8 cellular contexts compared by ENCODE assay signal in genomic region chr1:53326598-53327182, GRCh38. TPM values are rescaled to one million over a fixed set of nuclear protein-coding genes. Genes with fewer than 3 reads are reported as not detected.
A peak's percentile ranks its signal among the peaks of the same experiment; 100 is the strongest.
DNase-seq lines count a peak whose midpoint lies in the region; ATAC-seq and TF ChIP-seq lines count a peak whose summit lies in the region.

No MANE protein-coding gene starts in this region.

- WGBS in esophagus squamous epithelium, 2 donors, result 0% methylated on average over 15 of the region's 53 CpGs; no CpG with 5 or more reads in 1 of the 2 donors

- H3K4me1 ChIP-seq in esophagus squamous epithelium, result peaks cover 14 to 37% (median 18%) of the 10 kb centered on the region in 3 donors

- H3K9me3 ChIP-seq in esophagus squamous epithelium, result no peaks in the 10 kb centered on the region

- TF ChIP-seq CTCF in esophagus squamous epithelium (IDR thresholded peaks at IDR 0.05) (peak in 1 of 6 experiments; percentile 5), omental fat pad (IDR thresholded peaks at IDR 0.05) (no peak)

- intact Hi-C loops in esophagus squamous epithelium (cut with DNase I), result no loop called here

- H3K4me3 ChIP-seq in Jurkat, Clone E6-1 (ENCODE audit: low read length), result peak overlapping the region; percentile 88
- peak overlapping the region; percentile 81 to 91 (median 83) for H3K4me3 ChIP-seq in esophagus squamous epithelium

- DNase-seq in NOMO-1 (lab: John Stamatoyannopoulos, UW; ENCODE audit: unreplicated experiment in 2 of 2), result peak; percentile 28 to 78
- no peak for DNase-seq in NOMO-1 treated with dmso at 0.1 percent for 144 hours (lab: John Stamatoyannopoulos, UW; ENCODE audit: unreplicated experiment)
- no peak for DNase-seq in Jurkat, Clone E6-1 (ENCODE audit: low read depth, low spot score)
- peak; percentile 33 to 48 (median 42) for DNase-seq in activated CD4-positive, CD25-positive, alpha-beta regulatory T cell (lab: John Stamatoyannopoulos, UW)
- DNase-seq in esophagus squamous epithelium (lab: John Stamatoyannopoulos, UW), result no peak
- no peak for DNase-seq in omental fat pad (ENCODE audit: low spot score)
- no peak for DNase-seq in NAMALWA (ENCODE audit: low spot score)

- peak; percentile 25 for ATAC-seq in GM21786 (IDR thresholded peaks at IDR 0.05; ENCODE audit: unreplicated experiment)
- ATAC-seq in omental fat pad (ENCODE audit: low FRiP score), result peak; percentile 35

- peaks cover 0 to 7% (median 0%) of the 10 kb centered on the region in 3 donors for H3K36me3 ChIP-seq in esophagus squamous epithelium

- peak overlapping the region; percentile 75 to 88 (median 83) for H3K27ac ChIP-seq in esophagus squamous epithelium

- H3K27me3 ChIP-seq in esophagus squamous epithelium, result no peaks in the 10 kb centered on the region

- peak in 2 of 4 donors; percentile 4 to 20 for TF ChIP-seq POLR2A in esophagus squamous epithelium (IDR thresholded peaks at IDR 0.05)

RNA-seq across cellular contexts. Expression of gene LRP8, which starts 1.2 kb away (rescaled TPM):
- polyA plus RNA-seq in Jurkat, Clone E6-1 (2012; ENCODE audit: insufficient read depth, insufficient read length), result 57.0 TPM
- total RNA-seq in esophagus squamous epithelium, result 10 to 100 TPM; 15.3 to 39.6 (median 18.8) TPM
- 10 to 100 TPM in 1 of 4 donors, 1 to 10 TPM in 3; 1.6 to 22.0 (median 7.4) TPM for total RNA-seq in omental fat pad

Comparison
In these comparisons a context has a peak if more than half of its experiments do, and no peak if none do; other contexts are left out.
1. DNase-seq: peak in NOMO-1 (2 of 2) and activated CD4-positive, CD25-positive, alpha-beta regulatory T cell (4 of 4); none in NOMO-1 treated with dmso at 0.1 percent for 144 hours (single experiment), Jurkat, Clone E6-1 (single experiment), esophagus squamous epithelium (single experiment), omental fat pad (single experiment) and NAMALWA (single experiment).